16 cellular contexts compared by ENCODE assay signal in genomic region chr9:21367169-21367568, GRCh38. TPM values are rescaled to one million over a fixed set of nuclear protein-coding genes. Genes with fewer than 3 reads are reported as not detected.
DNase-seq lines count a peak whose midpoint lies in the region; ATAC-seq, FAIRE-seq and TF ChIP-seq lines count a peak whose summit lies in the region.
"Not testable (repeated sequence)": the region's sequence is repeated elsewhere in the genome, so short reads cannot be mapped to it uniquely, and the experiment has no call there.
"Had no signal": no experiment of that assay in that cellular context is flagged by ENCODE, and none has a peak within 500 bp of the region (broad histone marks: within the 10 kb centered on the region; RNA-seq: fewer than 3 reads in every experiment).

No MANE protein-coding gene starts in this region.

- H3K9ac ChIP-seq in kidney (ENCODE audit: low read length in 2 of 2) = not testable (repeated sequence)

- not testable (repeated sequence) for H3K36me3 ChIP-seq in kidney (ENCODE audit: control insufficient read depth in 1 of 2, insufficient read depth in 2 of 2, low read length in 2 of 2)

- not testable (repeated sequence) for H3K27ac ChIP-seq in kidney (ENCODE audit: low read depth in 2 of 2, low read length in 2 of 2)

- ATAC-seq in GM18870 (IDR thresholded peaks at IDR 0.05; ENCODE audit: unreplicated experiment) = peak; percentile 92
- peak; percentile 66 for ATAC-seq in GM19468 (IDR thresholded peaks at IDR 0.05; ENCODE audit: extremely low read depth, unreplicated experiment)
- ATAC-seq in GM21723 (IDR thresholded peaks at IDR 0.05; ENCODE audit: unreplicated experiment) = peak; percentile 93
- peak; percentile 97 for ATAC-seq in HG02870 (IDR thresholded peaks at IDR 0.05; ENCODE audit: unreplicated experiment)
- peak; percentile 85 for ATAC-seq in HG03103 (IDR thresholded peaks at IDR 0.05; ENCODE audit: low read depth, unreplicated experiment)
- ATAC-seq in HG03460 (IDR thresholded peaks at IDR 0.05; ENCODE audit: unreplicated experiment) = peak; percentile 89

- DNase-seq in GM12865 (ENCODE audit: low read depth) = peak; percentile 41
- DNase-seq in kidney = not testable (repeated sequence)

- FAIRE-seq in kidney (lab: Jason Lieb, UNC) = peak; percentile 38

- H3K4me1 ChIP-seq in kidney (ENCODE audit: control insufficient read depth in 1 of 2, insufficient read depth in 1 of 2, low read depth in 1 of 2, low read length in 2 of 2) = not testable (repeated sequence)

- not testable (repeated sequence) for TF ChIP-seq CTCF in GM12865 (IDR thresholded peaks at IDR 0.05; ENCODE audit: insufficient read depth, low read depth, low read length, missing control alignments); kidney (IDR thresholded peaks at IDR 0.05; ENCODE audit: borderline replicate concordance, extremely low read depth, insufficient read depth)

- H3K4me3 ChIP-seq in GM12865 (ENCODE audit: low read depth, low read length); kidney (ENCODE audit: low read length in 2 of 2): not testable (repeated sequence)

- H3K9me3 ChIP-seq in kidney (ENCODE audit: control insufficient read depth in 1 of 2, low read length in 2 of 2) = not testable (repeated sequence)

- intact Hi-C loops in kidney (cut with DNase I) = not testable (repeated sequence)

RNA-seq across cellular contexts. Expression of gene IFNA13, which starts 0.7 kb away (rescaled TPM):
- total RNA-seq in kidney = not detected
- polyA plus RNA-seq in kidney (ENCODE audit: insufficient read depth, low read depth, low replicate concordance) = not detected
- total RNA-seq: activated CD4-positive, alpha-beta T cell treated with anti-CD3 and anti-CD28 coated beads for 36 hours; Caco-2; heart right ventricle; M059J; suprapubic skin; urinary bladder had no signal
- polyA plus RNA-seq: adipose tissue, heart right ventricle, urinary bladder had no signal

RNA-seq across cellular contexts. Expression of gene IFNA6, which starts 16.5 kb away (rescaled TPM):
- total RNA-seq in kidney = not detected
- polyA plus RNA-seq in kidney (ENCODE audit: insufficient read depth, low read depth, low replicate concordance) = not detected
- total RNA-seq: activated CD4-positive, alpha-beta T cell treated with anti-CD3 and anti-CD28 coated beads for 36 hours; Caco-2; heart right ventricle; M059J; skeletal muscle tissue; suprapubic skin; urinary bladder had no signal
- polyA plus RNA-seq: adipose tissue, heart right ventricle, urinary bladder had no signal

RNA-seq across cellular contexts. Expression of gene IFNA2, which starts 18.0 kb away (rescaled TPM):
- not detected for total RNA-seq in kidney
- polyA plus RNA-seq in kidney (ENCODE audit: insufficient read depth, low read depth, low replicate concordance) = not detected
- total RNA-seq: activated CD4-positive, alpha-beta T cell treated with anti-CD3 and anti-CD28 coated beads for 36 hours; Caco-2; heart right ventricle; M059J; skeletal muscle tissue; suprapubic skin; urinary bladder had no signal
- polyA plus RNA-seq: heart right ventricle, urinary bladder had no signal

RNA-seq across cellular contexts. Expression of gene KLHL9, which starts 32.0 kb away (rescaled TPM):
- total RNA-seq in kidney = 30.5 TPM
- polyA plus RNA-seq in kidney (ENCODE audit: insufficient read depth, low read depth, low replicate concordance) = 10.4 TPM

RNA-seq across cellular contexts. Expression of gene IFNA8, which starts 41.7 kb away (rescaled TPM):
- not detected for total RNA-seq in kidney
- not detected for polyA plus RNA-seq in kidney (ENCODE audit: insufficient read depth, low read depth, low replicate concordance)
- total RNA-seq: activated CD4-positive, alpha-beta T cell treated with anti-CD3 and anti-CD28 coated beads for 36 hours; Caco-2; heart right ventricle; M059J; skeletal muscle tissue; suprapubic skin; urinary bladder had no signal
- polyA plus RNA-seq: adipose tissue, heart right ventricle, urinary bladder had no signal
